16 cellular contexts compared by ENCODE assay signal in genomic region chr2:106174056-106174455, GRCh38.
"Had no signal": no experiment of that assay in that cellular context is flagged by ENCODE, and none has a peak within 500 bp of the region (broad histone marks: within the 10 kb centered on the region; RNA-seq: fewer than 3 reads in every experiment).

No MANE protein-coding gene starts in this region.

- H3K27ac ChIP-seq: brain microvascular endothelial cell, pancreas, sigmoid colon, tibial artery had no signal

- H3K9me3 Mint-ChIP-seq: activated naive CD4-positive, alpha-beta T cell treated with anti-CD3 and anti-CD28 coated beads, Interleukin-2, amount 50 U/mL, for 72 hours; central memory CD8-positive, alpha-beta T cell; mesothelial cell of epicardium; stimulated activated memory B cell treated with anti-CD40 and anti-IgM and Interleukin-4, amounts not matched to agents 10 μg/mL and 1 μg/mL and 100 μg/mL, for 72 hours had no signal

- ATAC-seq: activated naive CD4-positive, alpha-beta T cell treated with anti-CD3 and anti-CD28 coated beads, Interleukin-2, amount 50 U/mL, for 72 hours; pancreas; stimulated activated memory B cell treated with anti-CD40 and anti-IgM and Interleukin-4, amounts not matched to agents 10 μg/mL and 1 μg/mL and 100 μg/mL, for 72 hours had no signal

- H3K36me3 ChIP-seq: brain microvascular endothelial cell, pancreas, sigmoid colon, tibial artery had no signal

- H3K27me3 Mint-ChIP-seq: central memory CD8-positive, alpha-beta T cell; stimulated activated memory B cell treated with anti-CD40 and anti-IgM and Interleukin-4, amounts not matched to agents 10 μg/mL and 1 μg/mL and 100 μg/mL, for 72 hours had no signal

- H3K9me3 ChIP-seq: pancreas, sigmoid colon, tibial artery had no signal

- H3K4me1 ChIP-seq: pancreas had no signal

- H3K27me3 ChIP-seq: brain microvascular endothelial cell, pancreas, sigmoid colon, tibial artery had no signal

- DNase-seq: activated CD4-positive, alpha-beta T cell treated with anti-CD3 and anti-CD28 coated beads, Interleukin-2, amount 50 U/mL, for 48 hours; activated CD4-positive, CD25-positive, alpha-beta regulatory T cell treated with anti-CD3 and anti-CD28 coated beads, Interleukin-2, amount 50 U/mL, for 72 hours; activated gamma-delta T cell; activated T-cell treated with anti-CD3 and anti-CD28 coated beads, Interleukin-2, amount 50 U/mL, for 48 hours; brain microvascular endothelial cell; cortex of kidney; effector CD4-positive, alpha-beta T cell; foreskin fibroblast; pancreas; sigmoid colon; stimulated activated CD4-positive, alpha-beta T cell treated with anti-CD3 and anti-CD28 coated beads, Interleukin-12 subunit alpha, Interleukin-12 subunit beta, amount 100 ng/mL, for 4 hours; tibial artery had no signal

- H3K27ac Mint-ChIP-seq: activated naive CD4-positive, alpha-beta T cell treated with anti-CD3 and anti-CD28 coated beads, Interleukin-2, amount 50 U/mL, for 72 hours; mesothelial cell of epicardium; stimulated activated memory B cell treated with anti-CD40 and anti-IgM and Interleukin-4, amounts not matched to agents 10 μg/mL and 1 μg/mL and 100 μg/mL, for 72 hours had no signal

- H3K4me3 ChIP-seq: pancreas, sigmoid colon, tibial artery had no signal

- FAIRE-seq: pancreas had no signal

- H3K4me3 Mint-ChIP-seq: central memory CD8-positive, alpha-beta T cell; mesothelial cell of epicardium; stimulated activated memory B cell treated with anti-CD40 and anti-IgM and Interleukin-4, amounts not matched to agents 10 μg/mL and 1 μg/mL and 100 μg/mL, for 72 hours had no signal
